Comparison of ENCODE assay signal across 8 cellular contexts in genomic region chr3:52536369-52537164, GRCh38. TPM values are rescaled to one million over a fixed set of nuclear protein-coding genes. Genes with fewer than 3 reads are reported as not detected.
DNase-seq lines count a peak whose midpoint lies in the region; ATAC-seq and TF ChIP-seq lines count a peak whose summit lies in the region.

UQCC5 (plus strand) TSS chr3:52536605; CDS start chr3:52536756, 151 bp downstream.

- POLR2A ChIA-PET in AG04450 (lab: Yijun Ruan, JAX): interaction anchor here (0.5 to 1.4 kb wide), 12 partner anchors 9 to 170 kb away, joined by 3 to 7 read pairs (median 4); partner anchors contain the start of genes GLT8D1 and SPCS1

- H3K4me2 ChIP-seq in skeletal muscle satellite cell (ENCODE audit: low read length): peak within 1 kb of the TSS; percentile 81

- H3K9ac ChIP-seq in iPS-18a (ENCODE audit: low read length): peak within 1 kb of the TSS; percentile 97
- H3K9ac ChIP-seq in skeletal muscle satellite cell (ENCODE audit: low read depth, low read length): peak within 1 kb of the TSS; percentile 89

- H3K4me3 ChIP-seq in AG04450 (ENCODE audit: low read depth, low read length): peak within 1 kb of the TSS; percentile 94
- peak within 1 kb of the TSS; percentile 98 for H3K4me3 ChIP-seq in iPS-18a (ENCODE audit: low read length)
- H3K4me3 ChIP-seq in skeletal muscle satellite cell (ENCODE audit: low read length): peak within 1 kb of the TSS; percentile 78

- peaks cover 18% of the 10 kb centered on the region for H3K36me3 ChIP-seq in iPS-18a (ENCODE audit: control insufficient read depth, low read depth, low read length)
- H3K36me3 ChIP-seq in skeletal muscle satellite cell (ENCODE audit: insufficient read depth, low read length): peaks cover 17% of the 10 kb centered on the region

- ATAC-seq in GM18873 (IDR thresholded peaks at IDR 0.05; ENCODE audit: low FRiP score, unreplicated experiment) (peak; percentile 84), HG03135 (IDR thresholded peaks at IDR 0.05; ENCODE audit: unreplicated experiment) (peak; percentile 79)

- in situ Hi-C loops in T47D (cut with HindIII; ENCODE audit: low pct_unique_long_range_greater_than_20kb, low sequenced_read_pairs): no loop called here

- CTCF ChIA-PET in AG04450 (lab: Charles Lee): interaction anchor here (0.9 kb wide), 1 partner anchor 132 kb away, joined by 8 read pairs; no protein-coding TSS in a partner anchor

- TF ChIP-seq CTCF in AG04450 (IDR thresholded peaks at IDR 0.05; ENCODE audit: low read depth, low read length): no peak
- no peak for TF ChIP-seq CTCF in VCaP (conservative IDR thresholded peaks at IDR 0.05)

- H3K27me3 ChIP-seq in AG04450 (ENCODE audit: control insufficient read depth, insufficient read depth, low read length): no peaks in the 10 kb centered on the region
- no peaks in the 10 kb centered on the region for H3K27me3 ChIP-seq in iPS-18a (ENCODE audit: control insufficient read depth, insufficient read depth, low read length)
- no peaks in the 10 kb centered on the region for H3K27me3 ChIP-seq in skeletal muscle satellite cell (ENCODE audit: control insufficient read depth, insufficient read depth, low read length)

- DNase-seq in AG04450 (ENCODE audit: low read depth, low spot score) (peak; percentile 95), NCI-H2196 (lab: John Stamatoyannopoulos, UW; ENCODE audit: unreplicated experiment) (peak; percentile 89), T47D (ENCODE audit: low read depth in 1 of 2, low spot score in 1 of 2) (peak; percentile 96 to 98)

- H3K9me3 ChIP-seq in AG04450 (ENCODE audit: control insufficient read depth, insufficient read depth, low read length) (no peaks in the 10 kb centered on the region; the same call in 1 of the 2 replicates), iPS-18a (ENCODE audit: control insufficient read depth, low read depth, low read length) (no peaks in the 10 kb centered on the region), skeletal muscle satellite cell (replicated peaks; ENCODE audit: low read length) (no peaks in the 10 kb centered on the region)

- H3K27ac ChIP-seq in AG04450 (ENCODE audit: low read depth, low read length) (peak within 1 kb of the TSS; percentile 84), VCaP (peak within 1 kb of the TSS; percentile 97), iPS-18a (ENCODE audit: low read length) (peak within 1 kb of the TSS; percentile 83)

- H3K4me1 ChIP-seq in iPS-18a (ENCODE audit: control insufficient read depth, low read depth, low read length): peaks cover 27% of the 10 kb centered on the region
- H3K4me1 ChIP-seq in skeletal muscle satellite cell (ENCODE audit: control insufficient read depth, insufficient read depth, low read length): peaks cover 48% of the 10 kb centered on the region

RNA-seq across cellular contexts. Expression of gene UQCC5, which starts in this region (rescaled TPM):
- polyA plus RNA-seq in AG04450 (2011; rRNA removed): 8.7 and 9.5 TPM in 2 replicates
- 3.9 and 6.4 TPM in 2 replicates for polyA minus RNA-seq in AG04450 (2011; rRNA and poly(A)+ RNA removed)
- total RNA-seq in skeletal muscle satellite cell (2012; rRNA removed): 2.4 and 9.4 TPM in 2 replicates

Comparison
In these comparisons a context has a peak if more than half of its experiments do, and no peak if none do; other contexts are left out.
1. Peak in every context shown above with its lines: DNase-seq, ATAC-seq, H3K4me3 ChIP-seq and H3K27ac ChIP-seq.